Comparison of ENCODE assay signal across 1 cellular context in the genomic region with DNA sequence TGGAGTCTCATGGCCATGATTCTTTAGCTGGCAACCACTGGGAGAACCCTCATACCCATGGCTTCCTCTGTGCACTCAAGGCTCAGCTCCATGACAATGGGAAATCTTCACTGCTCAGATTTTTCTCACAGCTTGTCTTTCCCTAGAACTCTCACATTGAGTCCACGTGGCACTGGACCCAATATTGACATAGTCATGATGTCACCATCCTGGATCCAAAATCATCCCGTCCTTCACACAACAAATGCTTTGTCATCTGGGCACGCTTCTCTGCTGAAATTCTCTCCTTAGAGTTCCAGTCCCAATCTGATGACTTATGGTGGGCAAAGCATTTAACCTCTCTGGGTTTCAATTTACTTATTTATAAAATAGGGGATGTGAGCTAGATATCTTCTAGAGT.
A peak's percentile ranks its signal among the peaks of the same experiment; 100 is the strongest.
TF ChIP-seq lines count a peak whose summit lies in the region.

No MANE protein-coding gene starts in this region.

TF ChIP-seq in HepG2, 621 proteins besides CTCF, POLR2A, EP300 and RAD21:
- TF ChIP-seq, protein P1, sequence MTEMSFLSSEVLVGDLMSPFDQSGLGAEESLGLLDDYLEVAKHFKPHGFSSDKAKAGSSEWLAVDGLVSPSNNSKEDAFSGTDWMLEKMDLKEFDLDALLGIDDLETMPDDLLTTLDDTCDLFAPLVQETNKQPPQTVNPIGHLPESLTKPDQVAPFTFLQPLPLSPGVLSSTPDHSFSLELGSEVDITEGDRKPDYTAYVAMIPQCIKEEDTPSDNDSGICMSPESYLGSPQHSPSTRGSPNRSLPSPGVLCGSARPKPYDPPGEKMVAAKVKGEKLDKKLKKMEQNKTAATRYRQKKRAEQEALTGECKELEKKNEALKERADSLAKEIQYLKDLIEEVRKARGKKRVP (CRISPR knock-in tag; IDR thresholded peaks at IDR 0.05), result peak in 1 of 2 experiments; percentile 55; a peak in 1 of 4 replicates
- TF ChIP-seq DMAP1 (CRISPR knock-in tag; IDR thresholded peaks at IDR 0.05) (no peak), SALL1 (CRISPR knock-in tag; IDR thresholded peaks at IDR 0.05) (no peak), TBP (CRISPR knock-in tag; IDR thresholded peaks at IDR 0.05) (no peak), BHLHE40 (IDR thresholded peaks at IDR 0.05; ENCODE audit: low read length) (0 out of 2 replicates have a peak, but pooled peaks have one; percentile 30), ARID5B (CRISPR knock-in tag; IDR thresholded peaks at IDR 0.05) (peak; percentile 55), FOXA1 (IDR thresholded peaks at IDR 0.05) (no peak), FOXA1 (CRISPR knock-in tag; IDR thresholded peaks at IDR 0.05) (peak; percentile 53; the same call in 1 of the 2 replicates), SMC3 (IDR thresholded peaks at IDR 0.05; ENCODE audit: low read length) (no peak), CREB1 (IDR thresholded peaks at IDR 0.05) (peak; percentile 52), CREB1 (CRISPR knock-in tag; IDR thresholded peaks at IDR 0.05) (no peak), SOX5 (CRISPR knock-in tag; IDR thresholded peaks at IDR 0.05; ENCODE audit: borderline replicate concordance) (peak; percentile 34; the same call in 1 of the 2 replicates), FOXA3 (CRISPR knock-in tag; IDR thresholded peaks at IDR 0.05) (peak; percentile 70), ZFY (CRISPR knock-in tag; IDR thresholded peaks at IDR 0.05) (no peak), FOSL2 (CRISPR knock-in tag; IDR thresholded peaks at IDR 0.05) (peak; percentile 64), SOX6 (IDR thresholded peaks at IDR 0.05) (no peak), SOX6 (CRISPR knock-in tag; IDR thresholded peaks at IDR 0.05) (peak; percentile 39; the same call in 1 of the 2 replicates), ATF7 (IDR thresholded peaks at IDR 0.05) (peak; percentile 68), ATF7 (CRISPR knock-in tag; IDR thresholded peaks at IDR 0.05) (no peak), ZNF570 (CRISPR knock-in tag; IDR thresholded peaks at IDR 0.05; ENCODE audit: borderline replicate concordance) (no peak)
- TF ChIP-seq, protein P2, sequence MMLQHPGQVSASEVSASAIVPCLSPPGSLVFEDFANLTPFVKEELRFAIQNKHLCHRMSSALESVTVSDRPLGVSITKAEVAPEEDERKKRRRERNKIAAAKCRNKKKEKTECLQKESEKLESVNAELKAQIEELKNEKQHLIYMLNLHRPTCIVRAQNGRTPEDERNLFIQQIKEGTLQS (CRISPR knock-in tag; IDR thresholded peaks at IDR 0.05), result peak; percentile 30; the same call in 1 of the 2 replicates
- TF ChIP-seq, protein P3, sequence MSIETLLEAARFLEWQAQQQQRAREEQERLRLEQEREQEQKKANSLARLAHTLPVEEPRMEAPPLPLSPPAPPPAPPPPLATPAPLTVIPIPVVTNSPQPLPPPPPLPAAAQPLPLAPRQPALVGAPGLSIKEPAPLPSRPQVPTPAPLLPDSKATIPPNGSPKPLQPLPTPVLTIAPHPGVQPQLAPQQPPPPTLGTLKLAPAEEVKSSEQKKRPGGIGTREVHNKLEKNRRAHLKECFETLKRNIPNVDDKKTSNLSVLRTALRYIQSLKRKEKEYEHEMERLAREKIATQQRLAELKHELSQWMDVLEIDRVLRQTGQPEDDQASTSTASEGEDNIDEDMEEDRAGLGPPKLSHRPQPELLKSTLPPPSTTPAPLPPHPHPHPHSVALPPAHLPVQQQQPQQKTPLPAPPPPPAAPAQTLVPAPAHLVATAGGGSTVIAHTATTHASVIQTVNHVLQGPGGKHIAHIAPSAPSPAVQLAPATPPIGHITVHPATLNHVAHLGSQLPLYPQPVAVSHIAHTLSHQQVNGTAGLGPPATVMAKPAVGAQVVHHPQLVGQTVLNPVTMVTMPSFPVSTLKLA (IDR thresholded peaks at IDR 0.05), result peak; percentile 68
TF ChIP-seq in HepG2: peak in this region for 12.
